In the genomic region with DNA sequence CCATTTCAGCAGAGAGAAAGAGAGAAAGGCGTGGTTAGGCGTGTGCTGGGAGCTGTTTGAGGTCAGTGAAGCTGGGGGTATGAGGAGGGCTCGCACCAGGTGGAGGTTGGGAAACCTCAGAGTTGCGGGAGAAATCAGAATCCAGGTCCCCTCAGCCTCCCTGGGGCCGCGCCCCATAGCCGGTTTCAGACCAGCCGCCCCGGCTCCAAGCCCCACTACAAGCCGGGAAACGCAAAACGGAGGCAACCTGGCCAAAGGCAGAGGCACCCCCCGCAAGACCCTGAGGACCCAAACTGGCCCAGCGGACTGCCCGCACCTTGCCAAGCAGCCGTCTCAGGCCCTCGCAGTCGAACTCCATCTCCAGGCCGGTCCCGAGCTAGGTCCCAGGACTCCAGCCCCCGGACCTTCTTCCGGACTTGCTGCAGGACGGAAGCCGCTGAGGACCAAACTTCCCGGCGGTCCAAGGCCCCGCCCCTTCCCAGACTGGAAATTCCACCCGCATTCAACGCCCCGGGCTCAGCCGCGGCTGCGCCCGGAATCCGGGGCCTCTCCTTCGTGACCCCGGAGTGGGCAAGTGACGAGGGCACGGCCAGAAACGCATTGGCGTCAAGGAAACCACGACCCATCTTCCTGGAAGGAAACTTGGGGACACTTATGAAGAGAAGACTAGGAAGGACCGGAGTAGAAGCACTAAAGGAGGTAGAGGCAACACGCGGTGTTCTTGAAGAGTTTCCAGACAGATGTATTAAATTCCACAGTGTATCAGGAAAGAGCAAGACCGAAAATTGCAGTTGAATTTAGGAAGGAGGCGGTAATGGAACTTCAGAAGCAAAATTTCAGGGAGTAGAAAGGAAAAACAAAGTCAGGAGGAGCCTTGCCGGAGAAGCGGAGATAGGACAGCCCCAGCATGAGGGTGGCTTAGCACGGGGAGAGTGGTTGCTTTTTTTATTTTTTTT, we compare ENCODE assay signal across 8 cellular contexts. TPM values are rescaled to one million over a fixed set of nuclear protein-coding genes. Genes with fewer than 3 reads are reported as not detected.
A peak's percentile ranks its signal among the peaks of the same experiment; 100 is the strongest.
DNase-seq lines count a peak whose midpoint lies in the region; ATAC-seq and TF ChIP-seq lines count a peak whose summit lies in the region.

A gene (minus strand): TSS at position 438 of the 956 bp plus-strand sequence. CDS start 80 bp downstream, at position 358.

- TF ChIP-seq POLR2A in lower leg skin (IDR thresholded peaks at IDR 0.05) = no peak

- peaks cover 10% of the 10 kb centered on the region for H3K4me1 Mint-ChIP-seq in activated CD4-positive, alpha-beta memory T cell treated with anti-CD3 and anti-CD28 coated beads for 36 hours (ENCODE audit: low read depth)

- TF ChIP-seq CTCF in AG04449 (IDR thresholded peaks at IDR 0.05; ENCODE audit: insufficient read depth, low read length, missing control alignments) = no peak
- no peak for TF ChIP-seq CTCF in lower leg skin (IDR thresholded peaks at IDR 0.05)

- peak; percentile 50 for DNase-seq in AG04449 (ENCODE audit: low read depth, low spot score)
- DNase-seq in NCI-H510A treated with DMSO at 0.1 percent for 48 hours (lab: John Stamatoyannopoulos, UW) = peak; percentile 43
- DNase-seq in activated CD4-positive, alpha-beta memory T cell treated with anti-CD3 and anti-CD28 coated beads for 36 hours = peak; percentile 81
- DNase-seq in effector CD4-positive, alpha-beta T cell = peak; percentile 34
- DNase-seq in lower leg skin (ENCODE audit: low spot score in 2 of 2) = peak; percentile 87 to 97
- peak; percentile 75 for DNase-seq in stimulated activated CD4-positive, alpha-beta T cell treated with anti-CD3 and anti-CD28 coated beads, Interleukin-4, amount 100 ng/mL, for 24 hours

- WGBS in lower leg skin, 2 donors = 1% methylated on average over 43 to 47 of the region's 50 CpGs

- H3K27me3 Mint-ChIP-seq in activated CD4-positive, alpha-beta memory T cell treated with anti-CD3 and anti-CD28 coated beads for 36 hours = no peaks in the 10 kb centered on the region

- POLR2A ChIA-PET in AG04449 (lab: Yijun Ruan, JAX) = interaction anchor here (0.9 to 2.4 kb wide), 3 partner anchors 16 to 45 kb away, joined by 3 to 17 read pairs (median 4); a partner anchor contains a TSS
- POLR2A ChIA-PET in activated CD4-positive, alpha-beta memory T cell treated with anti-CD3 and anti-CD28 coated beads for 36 hours (lab: Charles Lee) = interaction anchor here (1.0 to 2.6 kb wide), 4 partner anchors 9 to 204 kb away, joined by 3 to 22 read pairs (median 10); a partner anchor contains a TSS

- peaks cover 3% of the 10 kb centered on the region for H3K36me3 Mint-ChIP-seq in activated CD4-positive, alpha-beta memory T cell treated with anti-CD3 and anti-CD28 coated beads for 36 hours

- peak; percentile 49 for ATAC-seq in GM18861 (IDR thresholded peaks at IDR 0.05; ENCODE audit: unreplicated experiment)
- ATAC-seq in HG03097 (IDR thresholded peaks at IDR 0.05; ENCODE audit: low FRiP score, unreplicated experiment) = peak; percentile 65

- H3K4me3 Mint-ChIP-seq in activated CD4-positive, alpha-beta memory T cell treated with anti-CD3 and anti-CD28 coated beads for 36 hours = no peak within 1 kb of the TSS

- H3K9me3 Mint-ChIP-seq in activated CD4-positive, alpha-beta memory T cell treated with anti-CD3 and anti-CD28 coated beads for 36 hours = no peaks in the 10 kb centered on the region

- H3K27ac Mint-ChIP-seq in activated CD4-positive, alpha-beta memory T cell treated with anti-CD3 and anti-CD28 coated beads for 36 hours = no peak within 1 kb of the TSS

- intact Hi-C loops in activated CD4-positive, alpha-beta memory T cell treated with anti-CD3 and anti-CD28 coated beads for 36 hours (cut with micrococcal nuclease) = loop anchor here (1.0 to 5.0 kb wide), 6 partner anchors 9 to 266 kb away; a partner anchor contains a TSS
- intact Hi-C loops in lower leg skin (cut with DNase I; ENCODE audit: low total_unique reads) = no loop called here

- H3K4me3 ChIP-seq in AG04449 (ENCODE audit: low read depth, low read length) (peak within 1 kb of the TSS; percentile 95), lower leg skin (ENCODE audit: low read depth, poor library complexity, severe bottlenecking) (peak within 1 kb of the TSS; percentile 63)

- CTCF ChIA-PET in AG04449 (lab: Yijun Ruan, JAX) = interaction anchor here (1.2 kb wide), 1 partner anchor 26 kb away, joined by 3 read pairs; no protein-coding TSS in a partner anchor
- CTCF ChIA-PET in activated CD4-positive, alpha-beta memory T cell treated with anti-CD3 and anti-CD28 coated beads for 36 hours (lab: Charles Lee) = interaction anchor here (0.6 to 1.3 kb wide), 9 partner anchors 9 to 344 kb away, joined by 3 to 5 read pairs (median 3); a partner anchor contains a TSS

RNA-seq across cellular contexts. Expression of the gene that starts here (rescaled TPM):
- 10 to 100 TPM; 20.9 to 26.2 TPM for total RNA-seq in activated CD4-positive, alpha-beta memory T cell treated with anti-CD3 and anti-CD28 coated beads for 36 hours
- 10 to 100 TPM; 21.4 to 50.2 (median 31.3) TPM for total RNA-seq in lower leg skin

Comparison
In these comparisons a context has a peak if more than half of its experiments do, and no peak if none do; other contexts are left out.
1. Peak in every context shown above with its lines: DNase-seq, ATAC-seq and H3K4me3 ChIP-seq.
2. DNase-seq: peak in every context shown above with its lines; median percentile 92 in lower leg skin; 81 in activated CD4-positive, alpha-beta memory T cell treated with anti-CD3 and anti-CD28 coated beads for 36 hours; 75 in stimulated activated CD4-positive, alpha-beta T cell treated with anti-CD3 and anti-CD28 coated beads, Interleukin-4, amount 100 ng/mL, for 24 hours; 50 in AG04449; 43 in NCI-H510A treated with DMSO at 0.1 percent for 48 hours; 34 in effector CD4-positive, alpha-beta T cell.